Comparison of ENCODE assay signal across 8 cellular contexts in genomic region chr10:117175901-117176534, GRCh38. TPM values are rescaled to one million over a fixed set of nuclear protein-coding genes. Genes with fewer than 3 reads are reported as not detected.
DNase-seq lines count a peak whose midpoint lies in the region; ATAC-seq and TF ChIP-seq lines count a peak whose summit lies in the region.

No MANE protein-coding gene starts in this region.

- H3K36me3 ChIP-seq in SJSA1, result no peaks in the 10 kb centered on the region

- H3K27me3 Mint-ChIP-seq in type B pancreatic cell, result peaks cover 89% of the 10 kb centered on the region

- intact Hi-C loops in head of caudate nucleus (cut with DNase I), result loop anchor here (2.0 kb wide), 1 partner anchor 379 kb away; no protein-coding TSS in a partner anchor

- H3K27ac ChIP-seq in SJSA1, result no peak overlapping the region

- H3K4me3 ChIP-seq in SJSA1, result no peak overlapping the region

- H3K4me1 Mint-ChIP-seq in type B pancreatic cell (ENCODE audit: unreplicated experiment), result peaks cover 9% of the 10 kb centered on the region

- H3K4me1 ChIP-seq in SJSA1 (replicated peaks), result peaks cover 8% of the 10 kb centered on the region

- no peaks in the 10 kb centered on the region for H3K9me3 ChIP-seq in SJSA1 (replicated peaks)

- ATAC-seq in GM21390 (IDR thresholded peaks at IDR 0.05; ENCODE audit: unreplicated experiment), result peak; percentile 55

- H3K27ac Mint-ChIP-seq in type B pancreatic cell, result no peak overlapping the region

- no peaks in the 10 kb centered on the region for H3K9me3 Mint-ChIP-seq in type B pancreatic cell

- H3K27me3 ChIP-seq in SJSA1 (replicated peaks), result peaks cover 24% of the 10 kb centered on the region

- H3K4me3 Mint-ChIP-seq in type B pancreatic cell, result peak overlapping the region; percentile 92

- DNase-seq in DMS 273 treated with DMSO at 0.1 percent for 48 hours (lab: John Stamatoyannopoulos, UW), result peak; percentile 9
- DNase-seq in HuH-7 (ENCODE audit: low spot score), result peak; percentile 82
- DNase-seq in SJSA1 (ENCODE audit: low read depth in 1 of 2, low spot score in 2 of 2), result peak; percentile 46 to 70
- DNase-seq in activated naive CD4-positive, alpha-beta T cell treated with anti-CD3 and anti-CD28 coated beads, Interleukin-2, amount 50 U/mL, for 16 hours, result peak; percentile 81
- peak; percentile 59 to 96 (median 88) for DNase-seq in head of caudate nucleus
- peak; percentile 86 for DNase-seq in pons (ENCODE audit: low spot score)
- no peak for DNase-seq in type B pancreatic cell (ENCODE audit: extremely low spot score, unreplicated experiment)

- TF ChIP-seq CTCF in type B pancreatic cell (conservative IDR thresholded peaks at IDR 0.05), result peak; percentile 93

- no peaks in the 10 kb centered on the region for H3K36me3 Mint-ChIP-seq in type B pancreatic cell

RNA-seq across cellular contexts. Expression of gene KCNK18, which starts 21.3 kb away (rescaled TPM):
- total RNA-seq in SJSA1 (2014; rRNA removed; shearing (Covaris generic)), result not detected in 2 replicates
- not detected in 2 replicates for total RNA-seq in type B pancreatic cell (ENCODE audit: low replicate concordance)

RNA-seq across cellular contexts. Expression of gene VAX1, which starts 37.9 kb away (rescaled TPM):
- total RNA-seq in SJSA1 (2014; rRNA removed; shearing (Covaris generic)), result not detected in 2 replicates
- total RNA-seq in type B pancreatic cell (ENCODE audit: low replicate concordance), result 0.58 TPM in 1 of 2 replicates, not detected in the other
